23 cellular contexts compared by ENCODE assay signal in the genomic region with DNA sequence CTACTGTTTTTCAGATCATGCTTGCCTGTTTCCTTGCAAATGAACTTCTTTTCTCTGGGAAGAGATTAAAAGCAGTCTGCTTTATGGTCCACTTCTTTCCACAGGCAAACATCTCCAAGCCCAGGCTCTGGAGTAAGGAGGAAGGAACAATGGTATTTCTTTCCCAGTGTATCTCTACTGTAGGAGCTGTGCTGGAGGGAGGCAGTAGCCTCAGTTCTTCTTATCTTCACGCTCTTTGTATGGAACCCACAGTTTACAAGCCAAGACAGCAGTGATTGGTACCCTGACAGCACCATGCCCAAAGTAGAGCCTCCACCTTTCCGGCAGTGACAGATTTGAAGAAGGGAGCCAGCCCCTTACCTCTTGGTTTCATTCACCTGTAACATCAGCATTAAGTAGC. TPM values are rescaled to one million over a fixed set of nuclear protein-coding genes. Genes with fewer than 3 reads are reported as not detected.
DNase-seq lines count a peak whose midpoint lies in the region; ATAC-seq and TF ChIP-seq lines count a peak whose summit lies in the region.
"Had no signal": no experiment of that assay in that cellular context is flagged by ENCODE, and none has a peak within 500 bp of the region (broad histone marks: within the 10 kb centered on the region; RNA-seq: fewer than 3 reads in every experiment).

No MANE protein-coding gene starts in this region.

- no TSS peak for BruUV-seq in Caco-2 (replicated peaks; lab: Mats Ljungman, UMichigan)

- TF ChIP-seq CTCF in Caco-2 (IDR thresholded peaks at IDR 0.05; ENCODE audit: insufficient read depth in 1 of 2, low read depth in 1 of 2, low read length in 1 of 2, severe bottlenecking in 1 of 2, unreplicated experiment in 1 of 2): no peak
- no peak for TF ChIP-seq CTCF in OCI-LY3 (IDR thresholded peaks at IDR 0.05; ENCODE audit: low read depth, low read length)
- TF ChIP-seq CTCF in foreskin keratinocyte (conservative IDR thresholded peaks at IDR 0.05): no peak

- peaks cover 10% of the 10 kb centered on the region for H3K4me1 ChIP-seq in Caco-2
- H3K4me1 ChIP-seq in OCI-LY3 (ENCODE audit: low read length): peaks cover 17% of the 10 kb centered on the region
- H3K4me1 ChIP-seq in mesendoderm (ENCODE audit: control insufficient read depth, low read depth, low read length): peaks cover 4% of the 10 kb centered on the region
- peaks cover 7% of the 10 kb centered on the region for H3K4me1 ChIP-seq in foreskin keratinocyte

- peak overlapping the region; percentile 26 for H3K27ac Mint-ChIP-seq in Caco-2 (ENCODE audit: unreplicated experiment)
- H3K27ac Mint-ChIP-seq: activated CD8-positive, alpha-beta T cell treated with anti-CD3 and anti-CD28 coated beads, Interleukin-2, amount 10 ng/mL, durations not matched to agents 7 days and 5 days; activated naive CD4-positive, alpha-beta T cell treated with anti-CD3 and anti-CD28 coated beads, Interleukin-2, amount 50 U/mL, for 24 hours; activated T-cell treated with anti-CD3 and anti-CD28 coated beads, Interleukin-2, amount 50 U/mL, for 24 hours; CD8-positive, alpha-beta T cell; HFFc6; stimulated activated effector memory CD8-positive, alpha-beta T cell treated with anti-CD3 and anti-CD28 coated beads, Interleukin-12 subunit alpha, Interleukin-12 subunit beta, amount 100 ng/mL, for 72 hours had no signal

- H3K4me2 ChIP-seq in OCI-LY3 (ENCODE audit: low read length): no peak overlapping the region
- H3K4me2 ChIP-seq in mesendoderm (ENCODE audit: low read length): no peak overlapping the region

- CTCF ChIA-PET in Caco-2 (lab: Charles Lee): no interaction called here

- no peak overlapping the region for H2AFZ ChIP-seq in OCI-LY3 (ENCODE audit: low read depth, low read length)

- H3K4me3 ChIP-seq in Caco-2 (ENCODE audit: low read depth, low read length): no peak overlapping the region
- 0 out of 2 replicates have a peak overlapping the region, but pooled peaks have one; percentile 8 for H3K4me3 ChIP-seq in OCI-LY3 (ENCODE audit: low read length)
- H3K4me3 ChIP-seq in mesendoderm (ENCODE audit: low read length): no peak overlapping the region
- H3K4me3 ChIP-seq: Peyer's patch had no signal

- peaks cover 47% of the 10 kb centered on the region for H4K20me1 ChIP-seq in OCI-LY3 (ENCODE audit: insufficient read depth, low read length)

- peaks cover 13% of the 10 kb centered on the region for H3K9me3 Mint-ChIP-seq in Caco-2 (ENCODE audit: unreplicated experiment)

- H3K79me1 ChIP-seq in mesendoderm (ENCODE audit: low read length): no peaks in the 10 kb centered on the region

- peak; percentile 13 for ATAC-seq in GM21737 (IDR thresholded peaks at IDR 0.05; ENCODE audit: unreplicated experiment)
- ATAC-seq in foreskin keratinocyte: no peak
- ATAC-seq in HG02763 (IDR thresholded peaks at IDR 0.05; ENCODE audit: unreplicated experiment): no peak
- ATAC-seq: activated CD4-positive, CD25-positive, alpha-beta regulatory T cell treated with anti-CD3 and anti-CD28 coated beads, Interleukin-2, amount 50 U/mL, for 24 hours; activated CD8-positive, alpha-beta T cell treated with anti-CD3 and anti-CD28 coated beads, Interleukin-2, amount 10 ng/mL, durations not matched to agents 7 days and 5 days; CD8-positive, alpha-beta T cell; natural killer cell treated with Interleukin-12 subunit alpha and Interleukin-12 subunit beta and Interleukin-15 and Interleukin-18, amount 100 ng/mL, for 72 hours; stimulated activated effector memory CD8-positive, alpha-beta T cell treated with anti-CD3 and anti-CD28 coated beads, Interleukin-12 subunit alpha, Interleukin-12 subunit beta, amount 100 ng/mL, for 72 hours had no signal

- no peak overlapping the region for H4K8ac ChIP-seq in mesendoderm (ENCODE audit: low read depth, low read length)

- H3K4ac ChIP-seq in mesendoderm (ENCODE audit: low read depth, low read length): no peak overlapping the region

- H3K18ac ChIP-seq in mesendoderm (ENCODE audit: low read length): no peak overlapping the region

- no peak overlapping the region for H2AK5ac ChIP-seq in mesendoderm (ENCODE audit: low read length)

- peak overlapping the region; percentile 72 for H3K27ac ChIP-seq in OCI-LY3 (ENCODE audit: low read length)
- no peak overlapping the region for H3K27ac ChIP-seq in mesendoderm (ENCODE audit: low read depth, low read length)
- no peak overlapping the region for H3K27ac ChIP-seq in foreskin keratinocyte
- H3K27ac ChIP-seq: Peyer's patch had no signal

- H3K36me3 Mint-ChIP-seq in Caco-2 (ENCODE audit: insufficient read depth, unreplicated experiment): peaks cover 44% of the 10 kb centered on the region
- H3K36me3 Mint-ChIP-seq: stimulated activated effector memory CD8-positive, alpha-beta T cell treated with anti-CD3 and anti-CD28 coated beads, Interleukin-12 subunit alpha, Interleukin-12 subunit beta, amount 100 ng/mL, for 72 hours had no signal

- H3K4me1 Mint-ChIP-seq in Caco-2 (ENCODE audit: low read depth, unreplicated experiment): peaks cover 23% of the 10 kb centered on the region

- no peaks in the 10 kb centered on the region for H3K27me3 Mint-ChIP-seq in Caco-2 (ENCODE audit: insufficient read depth, unreplicated experiment)
- H3K27me3 Mint-ChIP-seq: activated naive CD4-positive, alpha-beta T cell treated with anti-CD3 and anti-CD28 coated beads, Interleukin-2, amount 50 U/mL, for 24 hours; activated T-cell treated with anti-CD3 and anti-CD28 coated beads, Interleukin-2, amount 50 U/mL, for 24 hours; central memory CD8-positive, alpha-beta T cell; natural killer cell treated with Interleukin-12 subunit alpha and Interleukin-12 subunit beta and Interleukin-15 and Interleukin-18, amount 100 ng/mL, for 72 hours had no signal

- no peaks in the 10 kb centered on the region; the same call in 1 of the 2 replicates for H3K36me3 ChIP-seq in Caco-2 (ENCODE audit: control insufficient read depth, insufficient read depth, low read length)
- peaks cover 60% of the 10 kb centered on the region for H3K36me3 ChIP-seq in OCI-LY3 (replicated peaks; ENCODE audit: low read depth, low read length)
- no peaks in the 10 kb centered on the region for H3K36me3 ChIP-seq in mesendoderm (ENCODE audit: control insufficient read depth, insufficient read depth, low read length)
- H3K36me3 ChIP-seq: Peyer's patch had no signal

- intact Hi-C loops in Caco-2 (cut with micrococcal nuclease; ENCODE audit: unreplicated experiment): no loop called here

- H3K4me3 Mint-ChIP-seq in Caco-2 (ENCODE audit: unreplicated experiment): no peak overlapping the region
- H3K4me3 Mint-ChIP-seq: activated CD8-positive, alpha-beta T cell treated with anti-CD3 and anti-CD28 coated beads, Interleukin-2, amount 10 ng/mL, durations not matched to agents 7 days and 5 days; activated naive CD4-positive, alpha-beta T cell treated with anti-CD3 and anti-CD28 coated beads, Interleukin-2, amount 50 U/mL, for 24 hours; activated T-cell treated with anti-CD3 and anti-CD28 coated beads, Interleukin-2, amount 50 U/mL, for 24 hours; CD8-positive, alpha-beta T cell; central memory CD8-positive, alpha-beta T cell; HFFc6; natural killer cell treated with Interleukin-12 subunit alpha and Interleukin-12 subunit beta and Interleukin-15 and Interleukin-18, amount 100 ng/mL, for 72 hours; stimulated activated effector memory CD8-positive, alpha-beta T cell treated with anti-CD3 and anti-CD28 coated beads, Interleukin-12 subunit alpha, Interleukin-12 subunit beta, amount 100 ng/mL, for 72 hours had no signal

- POLR2A ChIA-PET in Caco-2 (lab: Charles Lee): no interaction called here

- H2BK15ac ChIP-seq in mesendoderm (replicated peaks; ENCODE audit: low read depth): no peak overlapping the region

- H3K79me2 ChIP-seq in OCI-LY3 (ENCODE audit: low read length): peaks cover 76% of the 10 kb centered on the region
- H3K79me2 ChIP-seq in mesendoderm (ENCODE audit: control insufficient read depth, insufficient read depth, low read length): peaks cover 3% of the 10 kb centered on the region

- no peak overlapping the region for H3K23ac ChIP-seq in mesendoderm (ENCODE audit: low read length)

- H3K27me3 ChIP-seq in Caco-2 (replicated peaks; ENCODE audit: control insufficient read depth, insufficient read depth, low read length) (no peaks in the 10 kb centered on the region), OCI-LY3 (ENCODE audit: low read depth, low read length) (no peaks in the 10 kb centered on the region), mesendoderm (ENCODE audit: insufficient read depth, low read length, poor library complexity) (no peaks in the 10 kb centered on the region), foreskin keratinocyte (no peaks in the 10 kb centered on the region)
- H3K27me3 ChIP-seq: Peyer's patch had no signal

- no peak overlapping the region for H2BK120ac ChIP-seq in mesendoderm (ENCODE audit: low read depth, low read length)

- no peak overlapping the region for H4K5ac ChIP-seq in mesendoderm (ENCODE audit: low read length)

- H2BK5ac ChIP-seq in mesendoderm (ENCODE audit: low read length): no peak overlapping the region

- WGBS in mesendoderm (ENCODE audit: extremely low coverage, insufficient coverage, low lambda C conversion rate): no CpG with 5 or more reads among the region's 2 CpGs

- peaks cover 4% of the 10 kb centered on the region; the same call in 1 of the 2 replicates for H3K9me3 ChIP-seq in Caco-2
- H3K9me3 ChIP-seq in OCI-LY3 (ENCODE audit: insufficient read depth, low read length): peaks cover 30% of the 10 kb centered on the region

- no peak overlapping the region for H3K9ac ChIP-seq in OCI-LY3 (ENCODE audit: low read length)
- no peak overlapping the region for H3K9ac ChIP-seq in mesendoderm (ENCODE audit: low read length)

- no peak for DNase-seq in Caco-2
- DNase-seq in mesendoderm: peak; percentile 82
- DNase-seq in foreskin keratinocyte: no peak
- DNase-seq in activated CD4-positive, alpha-beta T cell treated with anti-CD3 and anti-CD28 coated beads, Interleukin-2, amount 50 U/mL, for 1 hour: no peak
- DNase-seq in NCI-H446 (lab: John Stamatoyannopoulos, UW): no peak
- DNase-seq: activated CD8-positive, alpha-beta T cell treated with anti-CD3 and anti-CD28 coated beads, Interleukin-2, amount 10 ng/mL, durations not matched to agents 7 days and 5 days; activated T-cell treated with anti-CD3 and anti-CD28 coated beads, Interleukin-2, amount 50 U/mL, for 24 hours; aorta; CD8-positive, alpha-beta T cell; Kasumi-1; NCI-H1048; NCI-H2029; Peyer's patch; posterior cingulate gyrus had no signal

- no peak overlapping the region for H3K56ac ChIP-seq in mesendoderm (ENCODE audit: low read length)

RNA-seq across cellular contexts. Expression of a gene that starts 35.2 kb away (rescaled TPM):
- total RNA-seq in Caco-2 (2022) (31.6 and 32.9 TPM in 2 replicates), foreskin keratinocyte (14.5 and 14.9 TPM in 2 replicates)
- 6.4 TPM for polyA plus RNA-seq in mesendoderm (2013, experiment 1 of 2)
- 7.4 TPM for polyA plus RNA-seq in mesendoderm (2013, experiment 2 of 2)
- polyA plus RNA-seq in foreskin keratinocyte: 2.7 and 3.6 TPM in 2 replicates
